Comparison of ENCODE assay signal across 8 cellular contexts in the genomic region with DNA sequence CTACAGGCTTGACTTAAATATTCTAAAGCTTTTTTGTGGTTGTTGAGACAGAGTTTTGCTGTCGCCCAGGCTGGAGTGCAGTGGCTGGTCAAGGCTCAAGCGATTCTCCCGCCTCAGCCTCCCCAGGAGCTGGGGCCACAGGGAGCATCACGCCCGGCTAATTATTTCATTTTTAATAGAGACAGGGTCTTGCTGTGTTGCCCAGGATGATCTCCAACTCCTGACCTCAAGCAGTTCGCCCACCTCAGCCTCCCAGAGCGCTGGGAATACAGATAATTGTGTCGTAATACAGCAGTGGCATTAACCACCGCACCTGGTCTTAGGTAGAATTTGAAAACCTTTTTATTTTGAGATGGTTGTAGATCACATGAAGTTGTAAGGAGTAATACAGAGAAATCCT. TPM values are rescaled to one million over a fixed set of nuclear protein-coding genes. Genes with fewer than 3 reads are reported as not detected.
DNase-seq lines count a peak whose midpoint lies in the region; ATAC-seq and TF ChIP-seq lines count a peak whose summit lies in the region.

No MANE protein-coding gene starts in this region.

- no peaks in the 10 kb centered on the region for H3K9me3 ChIP-seq in iPS-18c (ENCODE audit: control insufficient read depth, insufficient read depth, low read length)

- TF ChIP-seq CTCF in GM13976 (IDR thresholded peaks at IDR 0.05; ENCODE audit: borderline replicate concordance, control extremely low read depth, extremely low read depth, insufficient read depth, missing control alignments): no peak

- peak overlapping the region; percentile 62 for H3K27ac Mint-ChIP-seq in T-helper 1 cell treated with Interleukin-12 subunit alpha and Interleukin-12 subunit beta and Interleukin-4 antibody, amounts not matched to agents 30 μg/mL and 1 μg/mL, for 36 hours
- H3K27ac Mint-ChIP-seq in activated naive CD4-positive, alpha-beta T cell treated with anti-CD3 and anti-CD28 coated beads, Interleukin-2, amount 50 U/mL, for 72 hours: peak overlapping the region; percentile 73 to 90
- H3K27ac Mint-ChIP-seq in stimulated activated naive CD8-positive, alpha-beta T cell treated with anti-CD3 and anti-CD28 coated beads, Interleukin-15, amount 100 ng/mL, for 72 hours: peak overlapping the region; percentile 94

- peak overlapping the region; percentile 82 for H3K4me3 Mint-ChIP-seq in T-helper 1 cell treated with Interleukin-12 subunit alpha and Interleukin-12 subunit beta and Interleukin-4 antibody, amounts not matched to agents 30 μg/mL and 1 μg/mL, for 36 hours
- H3K4me3 Mint-ChIP-seq in stimulated activated naive CD8-positive, alpha-beta T cell treated with anti-CD3 and anti-CD28 coated beads, Interleukin-15, amount 100 ng/mL, for 72 hours: peak overlapping the region; percentile 91

- in situ Hi-C loops in GM13976 (cut with MboI; ENCODE audit: low sequenced_read_pairs, unreplicated experiment): no loop called here

- H3K4me1 Mint-ChIP-seq in T-helper 1 cell treated with Interleukin-12 subunit alpha and Interleukin-12 subunit beta and Interleukin-4 antibody, amounts not matched to agents 30 μg/mL and 1 μg/mL, for 36 hours (ENCODE audit: low read depth): peaks cover 37% of the 10 kb centered on the region
- H3K4me1 Mint-ChIP-seq in stimulated activated naive CD8-positive, alpha-beta T cell treated with anti-CD3 and anti-CD28 coated beads, Interleukin-15, amount 100 ng/mL, for 72 hours: peaks cover 68% of the 10 kb centered on the region

- ATAC-seq in activated naive CD4-positive, alpha-beta T cell treated with anti-CD3 and anti-CD28 coated beads, Interleukin-2, amount 50 U/mL, for 72 hours: no peak
- ATAC-seq in stimulated activated naive CD8-positive, alpha-beta T cell treated with anti-CD3 and anti-CD28 coated beads, Interleukin-15, amount 100 ng/mL, for 72 hours: no peak
- no peak for ATAC-seq in HG03108 (IDR thresholded peaks at IDR 0.05; ENCODE audit: unreplicated experiment)

- H3K9me3 Mint-ChIP-seq in T-helper 1 cell treated with Interleukin-12 subunit alpha and Interleukin-12 subunit beta and Interleukin-4 antibody, amounts not matched to agents 30 μg/mL and 1 μg/mL, for 36 hours: no peaks in the 10 kb centered on the region
- H3K9me3 Mint-ChIP-seq in activated naive CD4-positive, alpha-beta T cell treated with anti-CD3 and anti-CD28 coated beads, Interleukin-2, amount 50 U/mL, for 72 hours: no peaks in the 10 kb centered on the region
- H3K9me3 Mint-ChIP-seq in stimulated activated naive CD8-positive, alpha-beta T cell treated with anti-CD3 and anti-CD28 coated beads, Interleukin-15, amount 100 ng/mL, for 72 hours: no peaks in the 10 kb centered on the region

- DNase-seq in T-helper 1 cell: no peak
- DNase-seq in activated naive CD4-positive, alpha-beta T cell treated with anti-CD3 and anti-CD28 coated beads, Interleukin-2, amount 50 U/mL, for 72 hours (ENCODE audit: low spot score in 2 of 2): no peak
- no peak for DNase-seq in stimulated activated naive CD8-positive, alpha-beta T cell treated with anti-CD3 and anti-CD28 coated beads, Interleukin-15, amount 100 ng/mL, for 72 hours
- DNase-seq in GM13976 (ENCODE audit: low spot score): no peak
- no peak for DNase-seq in activated CD8-positive, alpha-beta memory T cell treated with anti-CD3 and anti-CD28 coated beads for 24 hours

- H3K27me3 Mint-ChIP-seq in T-helper 1 cell treated with Interleukin-12 subunit alpha and Interleukin-12 subunit beta and Interleukin-4 antibody, amounts not matched to agents 30 μg/mL and 1 μg/mL, for 36 hours (ENCODE audit: low read depth): no peaks in the 10 kb centered on the region
- no peaks in the 10 kb centered on the region for H3K27me3 Mint-ChIP-seq in stimulated activated naive CD8-positive, alpha-beta T cell treated with anti-CD3 and anti-CD28 coated beads, Interleukin-15, amount 100 ng/mL, for 72 hours

- H3K4me3 ChIP-seq in iPS-18c (ENCODE audit: insufficient read depth, low read depth, low read length): peak overlapping the region; percentile 57; the same call in 1 of the 2 replicates

- H3K36me3 Mint-ChIP-seq in T-helper 1 cell treated with Interleukin-12 subunit alpha and Interleukin-12 subunit beta and Interleukin-4 antibody, amounts not matched to agents 30 μg/mL and 1 μg/mL, for 36 hours (ENCODE audit: low read depth): peaks cover 4% of the 10 kb centered on the region
- peaks cover 15 to 24% of the 10 kb centered on the region in 2 donors for H3K36me3 Mint-ChIP-seq in activated naive CD4-positive, alpha-beta T cell treated with anti-CD3 and anti-CD28 coated beads, Interleukin-2, amount 50 U/mL, for 72 hours

RNA-seq across cellular contexts. Expression of a gene that starts 1.5 kb away (rescaled TPM):
- 10 to 100 TPM; 18.9 to 36.5 TPM for total RNA-seq in activated naive CD4-positive, alpha-beta T cell treated with anti-CD3 and anti-CD28 coated beads, Interleukin-2, amount 50 U/mL, for 72 hours

RNA-seq across cellular contexts. Expression of a gene that starts 38.7 kb away (rescaled TPM):
- total RNA-seq in activated naive CD4-positive, alpha-beta T cell treated with anti-CD3 and anti-CD28 coated beads, Interleukin-2, amount 50 U/mL, for 72 hours: under 1 TPM in 1 of 2 donors, not detected in 1; 0.19 TPM
